ENCODE assay signal across 1 cellular context in genomic region chr2:24334245-24334633, GRCh38.
TF ChIP-seq lines count a peak whose summit lies in the region.

No MANE protein-coding gene starts in this region.

TF ChIP-seq in HEK293T, 16 proteins besides CTCF, POLR2A, EP300 and RAD21:
- no peak for TF ChIP-seq SP1 (IDR thresholded peaks at IDR 0.05)
- no peak for TF ChIP-seq ZNF384 (IDR thresholded peaks at IDR 0.05)
- no peak for TF ChIP-seq ELF4 (IDR thresholded peaks at IDR 0.05)
- TF ChIP-seq NFRKB (IDR thresholded peaks at IDR 0.05), result no peak
- no peak for TF ChIP-seq L3MBTL2 (conservative IDR thresholded peaks at IDR 0.05)
TF ChIP-seq in HEK293T: peak in this region for 0.
